In genomic region chr5:81638471-81638870, GRCh38 we compare ENCODE assay signal across 1 cellular context.
TF ChIP-seq lines count a peak whose summit lies in the region.

No MANE protein-coding gene starts in this region.

TF ChIP-seq in SK-N-SH, 30 proteins besides CTCF, POLR2A, EP300 and RAD21 (continued from another document):
- no peak for TF ChIP-seq REST (IDR thresholded peaks at IDR 0.05; ENCODE audit: low read depth, low read length)
